In genomic region chr16:86519007-86519648, GRCh38 we compare ENCODE assay signal across 1 cellular context.
TF ChIP-seq lines count a peak whose summit lies in the region.

No MANE protein-coding gene starts in this region.

TF ChIP-seq in H1, 55 proteins besides CTCF, POLR2A, EP300 and RAD21:
- no peak for TF ChIP-seq ZNF274 (IDR thresholded peaks at IDR 0.05; ENCODE audit: borderline replicate concordance, extremely low read depth, low read length)
- TF ChIP-seq EZH2 (IDR thresholded peaks at IDR 0.05; ENCODE audit: low read depth, low read length, severe bottlenecking), result no peak
- TF ChIP-seq TAF1 (IDR thresholded peaks at IDR 0.05; ENCODE audit: low read depth, low read length), result no peak
- no peak for TF ChIP-seq KDM5A (IDR thresholded peaks at IDR 0.05; ENCODE audit: low read length)
- TF ChIP-seq JUN (IDR thresholded peaks at IDR 0.05; ENCODE audit: low read depth, low read length), result no peak
- TF ChIP-seq HDAC2 (IDR thresholded peaks at IDR 0.05; ENCODE audit: borderline replicate concordance in 1 of 2, low read depth in 2 of 2, low read length in 2 of 2), result no peak
- TF ChIP-seq PHF8 (conservative IDR thresholded peaks at IDR 0.05; ENCODE audit: low read depth, low read length), result no peak
- no peak for TF ChIP-seq CHD2 (IDR thresholded peaks at IDR 0.05; ENCODE audit: low read length)
- TF ChIP-seq KDM1A (IDR thresholded peaks at IDR 0.05; ENCODE audit: borderline replicate concordance, low read length), result no peak
- TF ChIP-seq KDM4A (IDR thresholded peaks at IDR 0.05; ENCODE audit: low read depth, low read length, severe bottlenecking), result no peak
- TF ChIP-seq FOSL1 (IDR thresholded peaks at IDR 0.05; ENCODE audit: insufficient read depth, low read depth, low read length), result no peak
- TF ChIP-seq YY1 (IDR thresholded peaks at IDR 0.05; ENCODE audit: low read depth, low read length), result no peak
TF ChIP-seq in H1: peak in this region for 0.
